7 cellular contexts compared by ENCODE assay signal in the genomic region with DNA sequence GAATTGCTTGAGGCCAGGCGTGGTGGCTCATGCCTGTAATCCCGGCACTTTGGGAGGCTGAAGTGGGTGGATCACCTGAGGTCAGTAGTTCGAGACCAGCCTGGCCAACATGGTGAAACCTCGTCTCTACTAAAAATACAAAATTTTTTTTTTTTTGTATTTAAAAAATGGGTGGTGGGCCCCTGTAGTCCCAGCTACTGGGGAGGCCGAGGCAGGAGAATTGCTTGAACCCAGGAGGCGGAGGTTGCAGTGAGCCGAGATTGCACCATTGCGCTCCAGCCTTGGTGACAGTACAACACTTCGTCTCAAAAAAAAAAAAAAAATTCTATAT. TPM values are rescaled to one million over a fixed set of nuclear protein-coding genes. Genes with fewer than 3 reads are reported as not detected.
DNase-seq lines count a peak whose midpoint lies in the region; ATAC-seq, FAIRE-seq and TF ChIP-seq lines count a peak whose summit lies in the region.
"Not testable (repeated sequence)": the region's sequence is repeated elsewhere in the genome, so short reads cannot be mapped to it uniquely, and the experiment has no call there.

No MANE protein-coding gene starts in this region.

- not testable (repeated sequence) for FAIRE-seq in keratinocyte (lab: Jason Lieb, UNC)

- peaks cover 9 to 34% (median 21%) of the 10 kb centered on the region in 10 experiments for H3K4me1 ChIP-seq in BLaER1 treated with 17β-estradiol and CSF1 and Interleukin-3, amounts not matched to agents 10 nM and 100 nM
- H3K4me1 ChIP-seq in IMR-90 (ENCODE audit: control insufficient read depth, insufficient read depth, low read length) = peaks cover 10% of the 10 kb centered on the region
- peaks cover 11% of the 10 kb centered on the region in 2 donors for H3K4me1 ChIP-seq in adrenal gland (replicated peaks in 1 of 2)
- H3K4me1 ChIP-seq in keratinocyte (ENCODE audit: control insufficient read depth, extremely low read depth, insufficient read depth, low read length) = peaks cover 11% of the 10 kb centered on the region
- not testable (repeated sequence) for H3K4me1 ChIP-seq in smooth muscle cell (ENCODE audit: low read depth)

- not testable (repeated sequence) for H3K4me3 ChIP-seq in BLaER1 treated with 17β-estradiol and CSF1 and Interleukin-3, amounts not matched to agents 10 nM and 100 nM; IMR-90 (ENCODE audit: insufficient read depth, low read depth, low read length); adrenal gland; keratinocyte (ENCODE audit: control insufficient read depth in 2 of 3, extremely low read depth in 1 of 3, insufficient read depth in 2 of 3, low read depth in 1 of 3, low read length in 3 of 3); smooth muscle cell

- H2BK15ac ChIP-seq in IMR-90 (ENCODE audit: low read depth, low read length) = not testable (repeated sequence)

- intact Hi-C loops in IMR-90 (cut with micrococcal nuclease) = loop anchor here (2.0 kb wide), 1 partner anchor 15 kb away; no protein-coding TSS in a partner anchor
- intact Hi-C loops in adrenal gland (cut with DNase I) = not testable (repeated sequence)

- H2AK9ac ChIP-seq in IMR-90 (replicated peaks; ENCODE audit: low read depth, low read length, poor library complexity) = not testable (repeated sequence)

- not testable (repeated sequence) for H3K23ac ChIP-seq in IMR-90 (ENCODE audit: low read depth, low read length)

- not testable (repeated sequence) for H3K9me3 ChIP-seq in BLaER1 treated with 17β-estradiol and CSF1 and Interleukin-3, amounts not matched to agents 10 nM and 100 nM (replicated peaks in 1 of 11); IMR-90 (ENCODE audit: control insufficient read depth, insufficient read depth, low read length); adrenal gland (replicated peaks in 1 of 3); keratinocyte (ENCODE audit: control insufficient read depth, low read depth, low read length); smooth muscle cell (replicated peaks; ENCODE audit: low read depth)

- in situ Hi-C loops in IMR-90 (cut with MboI; ENCODE audit: low sequenced_read_pairs) = not testable (repeated sequence)

- H4K91ac ChIP-seq in IMR-90 (ENCODE audit: insufficient read depth, low read depth, low read length) = not testable (repeated sequence)

- H3K27ac ChIP-seq in BLaER1 treated with 17β-estradiol and CSF1 and Interleukin-3, amounts not matched to agents 10 nM and 100 nM = peak overlapping the region in 7 of 11 experiments; percentile 30 to 50 (median 42); a peak in 9 of 22 replicates
- H3K27ac ChIP-seq in IMR-90 (ENCODE audit: insufficient read depth, low read length) = peak overlapping the region; percentile 25; the same call in 1 of the 2 replicates
- H3K27ac ChIP-seq in adrenal gland = peak overlapping the region in 3 of 5 donors; percentile 54 to 78 (median 56)
- H3K27ac ChIP-seq in epithelial cell of prostate = peak overlapping the region; percentile 83
- peak overlapping the region; percentile 56 for H3K27ac ChIP-seq in keratinocyte (ENCODE audit: control insufficient read depth, insufficient read depth, low read length)
- H3K27ac ChIP-seq in smooth muscle cell (ENCODE audit: low read depth) = peak overlapping the region; percentile 84

- peaks cover 21% of the 10 kb centered on the region for H3K9me1 ChIP-seq in IMR-90 (ENCODE audit: insufficient read depth, low read length)
- H3K9me1 ChIP-seq in keratinocyte (ENCODE audit: control insufficient read depth, extremely low read depth, insufficient read depth, low read length) = not testable (repeated sequence)

- WGBS in IMR-90 (ENCODE audit: extremely low coverage in 2 of 2, insufficient read length in 1 of 2), 2 experiments = no CpG with 5 or more reads among the region's 9 CpGs
- WGBS in adrenal gland, 4 donors = 93 to 96% (median 94%) methylated on average over 9 of the region's 9 CpGs
- 95% methylated on average over 9 of the region's 9 CpGs for WGBS in smooth muscle cell (ENCODE audit: low lambda C conversion rate)

- H3K9me3 Mint-ChIP-seq in osteocyte (ENCODE audit: unreplicated experiment) = not testable (repeated sequence)

- not testable (repeated sequence) for H3K27me3 Mint-ChIP-seq in osteocyte (ENCODE audit: unreplicated experiment)

- DNase-seq in IMR-90; adrenal gland; epithelial cell of prostate (ENCODE audit: low read depth, low spot score); keratinocyte (ENCODE audit: low read depth, low spot score); osteocyte (ENCODE audit: extremely low spot score, unreplicated experiment); smooth muscle cell (lab: John Stamatoyannopoulos, UW; ENCODE audit: unreplicated experiment): not testable (repeated sequence)

- not testable (repeated sequence) for H3K27me3 ChIP-seq in BLaER1 treated with 17β-estradiol and CSF1 and Interleukin-3, amounts not matched to agents 10 nM and 100 nM; IMR-90 (ENCODE audit: control insufficient read depth, insufficient read depth, low read length); adrenal gland; keratinocyte (ENCODE audit: control insufficient read depth, extremely low read depth, insufficient read depth, low read length); smooth muscle cell (ENCODE audit: low read depth)

- CTCF ChIA-PET in IMR-90 (lab: Yijun Ruan, JAX) = interaction anchor here (0.6 kb wide), 3 partner anchors 12 to 23 kb away, joined by 3 to 5 read pairs (median 3); no protein-coding TSS in a partner anchor

- H2BK120ac ChIP-seq in IMR-90 (ENCODE audit: low read depth, low read length) = 0 out of 2 replicates have a peak overlapping the region, but pooled peaks have one; percentile 33

- peak overlapping the region; percentile 17 for H2BK5ac ChIP-seq in IMR-90 (ENCODE audit: low read depth, low read length, poor library complexity, severe bottlenecking)

- not testable (repeated sequence) for H3F3A ChIP-seq in smooth muscle cell (ENCODE audit: low read depth)

- peaks cover 22 to 81% of the 10 kb centered on the region in 2 experiments for H3K79me1 ChIP-seq in IMR-90 (ENCODE audit: low read depth in 1 of 2, low read length in 2 of 2)

- not testable (repeated sequence) for H3K9ac ChIP-seq in BLaER1 treated with 17β-estradiol and CSF1 and Interleukin-3, amounts not matched to agents 10 nM and 100 nM; IMR-90 (ENCODE audit: low read depth, low read length); keratinocyte (ENCODE audit: control insufficient read depth, extremely low read depth, insufficient read depth, low read length); smooth muscle cell (ENCODE audit: low read depth)

- H3K36me3 Mint-ChIP-seq in osteocyte (ENCODE audit: unreplicated experiment) = not testable (repeated sequence)

- H2AFZ ChIP-seq in IMR-90 (replicated peaks; ENCODE audit: low read length, poor library complexity); keratinocyte (ENCODE audit: control insufficient read depth, low read length); smooth muscle cell (ENCODE audit: low read depth): not testable (repeated sequence)

- not testable (repeated sequence) for ATAC-seq in IMR-90 (ENCODE audit: low read depth)

- TF ChIP-seq POLR2A in IMR-90 (IDR thresholded peaks at IDR 0.05; ENCODE audit: low read depth, low read length); adrenal gland (IDR thresholded peaks at IDR 0.05): not testable (repeated sequence)

- H3K4me1 Mint-ChIP-seq in osteocyte (ENCODE audit: unreplicated experiment) = peaks cover 25% of the 10 kb centered on the region

- H4K20me1 ChIP-seq in BLaER1 treated with 17β-estradiol and CSF1 and Interleukin-3, amounts not matched to agents 10 nM and 100 nM = peaks cover 77 to 100% (median 97%) of the 10 kb centered on the region in 11 experiments
- peaks cover 32% of the 10 kb centered on the region for H4K20me1 ChIP-seq in IMR-90 (ENCODE audit: insufficient read depth, low read length)
- not testable (repeated sequence) for H4K20me1 ChIP-seq in keratinocyte (ENCODE audit: control insufficient read depth, extremely low read depth, insufficient read depth, low read length)
- peaks cover 90% of the 10 kb centered on the region for H4K20me1 ChIP-seq in smooth muscle cell (ENCODE audit: low read depth)

- dilution Hi-C loops in IMR-90 (cut with HindIII; ENCODE audit: low sequenced_read_pairs, unreplicated experiment); keratinocyte (cut with MboI; ENCODE audit: extremely low pct_ligation_motif_present, low sequenced_read_pairs): not testable (repeated sequence)

- BruUV-seq in IMR-90 (replicated peaks; lab: Mats Ljungman, UMichigan) = not testable (repeated sequence)

- H3K36me3 ChIP-seq in BLaER1 treated with 17β-estradiol and CSF1 and Interleukin-3, amounts not matched to agents 10 nM and 100 nM = peaks cover 28 to 100% (median 70%) of the 10 kb centered on the region in 11 experiments
- not testable (repeated sequence) for H3K36me3 ChIP-seq in IMR-90 (ENCODE audit: control insufficient read depth, insufficient read depth, low read length); adrenal gland (replicated peaks in 1 of 2); keratinocyte (ENCODE audit: control insufficient read depth in 2 of 2, extremely low read depth in 1 of 2, insufficient read depth in 2 of 2, low read length in 2 of 2); smooth muscle cell (ENCODE audit: low read depth)

- H2AK5ac ChIP-seq in IMR-90 (ENCODE audit: low read depth, low read length) = peak overlapping the region; percentile 38; the same call in 1 of the 2 replicates

- not testable (repeated sequence) for H3K4me3 Mint-ChIP-seq in osteocyte (ENCODE audit: unreplicated experiment)

- not testable (repeated sequence) for H4K5ac ChIP-seq in IMR-90 (ENCODE audit: low read depth, low read length)

- H3K56ac ChIP-seq in IMR-90 (ENCODE audit: extremely low read depth, insufficient read depth, low read length) = not testable (repeated sequence)

- H3K14ac ChIP-seq in IMR-90 (replicated peaks; ENCODE audit: low read depth, low read length) = not testable (repeated sequence)

- not testable (repeated sequence) for H3K4me2 ChIP-seq in BLaER1 treated with 17β-estradiol and CSF1 and Interleukin-3, amounts not matched to agents 10 nM and 100 nM; IMR-90 (ENCODE audit: low read depth, low read length); keratinocyte (ENCODE audit: control insufficient read depth, extremely low read depth, insufficient read depth, low read depth, low read length); smooth muscle cell

- POLR2A ChIA-PET in IMR-90 (lab: Charles Lee; ENCODE audit: unreplicated experiment) = not testable (repeated sequence)

- H3K79me2 ChIP-seq in keratinocyte (ENCODE audit: control insufficient read depth, insufficient read depth, low read length) (peaks cover 67% of the 10 kb centered on the region), smooth muscle cell (ENCODE audit: low read depth) (peaks cover 89% of the 10 kb centered on the region)

- not testable (repeated sequence) for TF ChIP-seq RAD21 in IMR-90 (IDR thresholded peaks at IDR 0.05; ENCODE audit: low read length)

- not testable (repeated sequence) for H3K4ac ChIP-seq in IMR-90 (ENCODE audit: low read depth, low read length)

- H3K18ac ChIP-seq in IMR-90 (ENCODE audit: low read depth, low read length) = not testable (repeated sequence)

- H4K8ac ChIP-seq in IMR-90 (ENCODE audit: low read depth in 2 of 2, low read length in 2 of 2) = not testable (repeated sequence)

- H2BK20ac ChIP-seq in IMR-90 (ENCODE audit: low read depth, low read length) = not testable (repeated sequence)

- peak overlapping the region; percentile 78 for H3K27ac Mint-ChIP-seq in osteocyte (ENCODE audit: unreplicated experiment)

- TF ChIP-seq CTCF in IMR-90 (conservative IDR thresholded peaks at IDR 0.05; ENCODE audit: low read depth, low read length); adrenal gland (IDR thresholded peaks at IDR 0.05); keratinocyte (optimal IDR thresholded peaks at IDR 0.05 in 1 of 3, IDR thresholded peaks at IDR 0.05 in 1 of 3, conservative IDR thresholded peaks at IDR 0.05 in 1 of 3; ENCODE audit: extremely low read depth in 1 of 3, insufficient read depth in 2 of 3, low read length in 3 of 3); osteocyte (IDR thresholded peaks at IDR 0.05); smooth muscle cell (IDR thresholded peaks at IDR 0.05; ENCODE audit: borderline replicate concordance, insufficient read depth, poor library complexity, severe bottlenecking): not testable (repeated sequence)

RNA-seq across cellular contexts. Expression of a gene that starts 26.1 kb away (rescaled TPM):
- total RNA-seq in IMR-90 (2012; rRNA removed) (50.7 and 53.6 TPM in 2 replicates), adrenal gland (10 to 100 TPM; 44.0 to 86.6 (median 73.0) TPM), osteocyte (75.3 and 78.2 TPM in 2 replicates), smooth muscle cell (35.8 and 40.9 TPM in 2 replicates)
- polyA plus RNA-seq in IMR-90 (2012; rRNA removed) (25.4 and 27.0 TPM in 2 replicates), adrenal gland (10 to 100 TPM in 1 of 3 donors, 1 to 10 TPM in 2; 9.3 to 31.2 (median 9.5) TPM), keratinocyte (34.6 to 43.1 TPM (median 42.6 TPM) in 3 replicates), smooth muscle cell (22.3 and 29.1 TPM in 2 replicates)
- 12.2 and 17.0 TPM in 2 replicates for polyA plus RNA-seq in IMR-90 (2012; cell fraction: cytosol; rRNA removed)
- polyA plus RNA-seq in IMR-90 (2012; cell fraction: nucleus; rRNA removed; ENCODE audit: low replicate concordance) = 6.5 and 17.8 TPM in 2 replicates
- polyA plus RNA-seq in keratinocyte (2011; ENCODE audit: low read depth) = 18.0 TPM
- polyA plus RNA-seq in keratinocyte (2011; cell fraction: cytosol; rRNA removed) = 26.1 and 43.6 TPM in 2 replicates
- 49.7 and 51.4 TPM in 2 replicates for polyA plus RNA-seq in keratinocyte (2011; cell fraction: nucleus; rRNA removed)
- 26.6 and 33.3 TPM in 2 replicates for polyA plus RNA-seq in keratinocyte (2012; ENCODE audit: low replicate concordance)
- polyA minus RNA-seq in keratinocyte = 59.1 to 66.5 TPM (median 64.1 TPM) in 3 replicates
- polyA minus RNA-seq in keratinocyte (2011; cell fraction: cytosol; rRNA and poly(A)+ RNA removed) = 35.1 TPM
- polyA minus RNA-seq in keratinocyte (2011; cell fraction: nucleus; rRNA and poly(A)+ RNA removed) = 38.6 and 67.3 TPM in 2 replicates

RNA-seq across cellular contexts. Expression of a gene that starts 45.6 kb away (rescaled TPM):
- total RNA-seq in IMR-90 (2012; rRNA removed) (102 and 104 TPM in 2 replicates), adrenal gland (10 to 100 TPM; 57.5 to 97.4 (median 68.3) TPM), osteocyte (77.3 and 77.8 TPM in 2 replicates), smooth muscle cell (42.7 and 44.6 TPM in 2 replicates)
- polyA plus RNA-seq in IMR-90 (2012; rRNA removed) (37.9 and 47.6 TPM in 2 replicates), adrenal gland (10 to 100 TPM; 14.9 to 51.0 (median 25.7) TPM), keratinocyte (17.1 to 35.8 TPM (median 20.0 TPM) in 3 replicates), smooth muscle cell (42.0 and 46.0 TPM in 2 replicates)
- 18.1 and 26.5 TPM in 2 replicates for polyA plus RNA-seq in IMR-90 (2012; cell fraction: cytosol; rRNA removed)
- 43.2 and 71.4 TPM in 2 replicates for polyA plus RNA-seq in IMR-90 (2012; cell fraction: nucleus; rRNA removed; ENCODE audit: low replicate concordance)
- polyA plus RNA-seq in keratinocyte (2011; ENCODE audit: low read depth) = 13.2 TPM
- polyA plus RNA-seq in keratinocyte (2011; cell fraction: cytosol; rRNA removed) = 18.6 and 22.9 TPM in 2 replicates
- polyA plus RNA-seq in keratinocyte (2011; cell fraction: nucleus; rRNA removed) = 52.0 and 54.8 TPM in 2 replicates
- polyA plus RNA-seq in keratinocyte (2012; ENCODE audit: low replicate concordance) = 18.5 and 27.6 TPM in 2 replicates
- 26.3 to 43.0 TPM (median 36.3 TPM) in 3 replicates for polyA minus RNA-seq in keratinocyte
- 18.4 TPM for polyA minus RNA-seq in keratinocyte (2011; cell fraction: cytosol; rRNA and poly(A)+ RNA removed)
- 21.3 and 34.5 TPM in 2 replicates for polyA minus RNA-seq in keratinocyte (2011; cell fraction: nucleus; rRNA and poly(A)+ RNA removed)

Comparison
In these comparisons a context has a peak if more than half of its experiments do, and no peak if none do; other contexts are left out.
1. H3K27ac ChIP-seq: peak in every context shown above with its lines; median percentile 84 in smooth muscle cell; 83 in epithelial cell of prostate; 56 in adrenal gland; 56 in keratinocyte; 42 in BLaER1 treated with 17β-estradiol and CSF1 and Interleukin-3, amounts not matched to agents 10 nM and 100 nM; 25 in IMR-90.